In genomic region chr3:126703512-126704493, GRCh38 we compare ENCODE assay signal across 1 cellular context.
A peak's percentile ranks its signal among the peaks of the same experiment; 100 is the strongest.
TF ChIP-seq lines count a peak whose summit lies in the region.

Gene CHCHD6, plus strand, starts transcription at chr3:126704240. Its CDS starts 73 bp downstream, at chr3:126704313.

TF ChIP-seq in HepG2, 621 proteins besides CTCF, POLR2A, EP300 and RAD21 (continued from another document and continues in another):
- TF ChIP-seq ZNF3 (CRISPR knock-in tag; IDR thresholded peaks at IDR 0.05) (no peak), ZGPAT (CRISPR knock-in tag; IDR thresholded peaks at IDR 0.05) (peak; percentile 57; the same call in 1 of the 2 replicates), NFIC (IDR thresholded peaks at IDR 0.05; ENCODE audit: low read length) (no peak), RXRA (CRISPR knock-in tag; IDR thresholded peaks at IDR 0.05) (peak; percentile 64), ZNF280B (CRISPR knock-in tag; IDR thresholded peaks at IDR 0.05; ENCODE audit: borderline replicate concordance) (peak; percentile 75; the same call in 1 of the 2 replicates), STAT5B (CRISPR knock-in tag; IDR thresholded peaks at IDR 0.05) (no peak), AGO2 (optimal IDR thresholded peaks at IDR 0.05; ENCODE audit: low read depth, low read length) (no peak), ELF4 (CRISPR knock-in tag; IDR thresholded peaks at IDR 0.05; ENCODE audit: borderline replicate concordance) (no peak), ZFAT (CRISPR knock-in tag; conservative IDR thresholded peaks at IDR 0.05) (no peak), ZNF770 (CRISPR knock-in tag; IDR thresholded peaks at IDR 0.05) (peak; percentile 80), DDIT3 (CRISPR knock-in tag; IDR thresholded peaks at IDR 0.05) (no peak), RXRB (CRISPR knock-in tag; IDR thresholded peaks at IDR 0.05; ENCODE audit: borderline replicate concordance) (peak; percentile 52; the same call in 1 of the 2 replicates), ZNF781 (CRISPR knock-in tag; IDR thresholded peaks at IDR 0.05; ENCODE audit: borderline replicate concordance, not compliant biosample characterization) (peak; percentile 58), SATB2 (CRISPR knock-in tag; IDR thresholded peaks at IDR 0.05) (no peak), MEF2D (CRISPR knock-in tag; IDR thresholded peaks at IDR 0.05) (0 out of 2 replicates have a peak, but pooled peaks have one; percentile 21), ZNF724P (CRISPR knock-in tag; IDR thresholded peaks at IDR 0.05; ENCODE audit: borderline replicate concordance) (no peak), MED13 (CRISPR knock-in tag; IDR thresholded peaks at IDR 0.05) (no peak), IRX3 (CRISPR knock-in tag; IDR thresholded peaks at IDR 0.05; ENCODE audit: borderline replicate concordance, low read depth) (no peak; the same call in 1 of the 2 replicates), JUND (CRISPR knock-in tag; IDR thresholded peaks at IDR 0.05) (peak; percentile 51; the same call in 1 of the 2 replicates), ZNF17 (CRISPR knock-in tag; IDR thresholded peaks at IDR 0.05) (no peak), HDAC2 (CRISPR knock-in tag; IDR thresholded peaks at IDR 0.05) (peak; percentile 71; the same call in 1 of the 2 replicates), ZFP36L2 (CRISPR knock-in tag; IDR thresholded peaks at IDR 0.05) (no peak), ZNF160 (CRISPR knock-in tag; IDR thresholded peaks at IDR 0.05) (no peak; the same call in 1 of the 2 replicates), PAWR (CRISPR knock-in tag; IDR thresholded peaks at IDR 0.05; ENCODE audit: borderline replicate concordance) (no peak), GABPB1 (CRISPR knock-in tag; IDR thresholded peaks at IDR 0.05) (peak; percentile 90), BCLAF1 (IDR thresholded peaks at IDR 0.05) (no peak), PTBP1 (IDR thresholded peaks at IDR 0.05; ENCODE audit: low read depth, low read length, poor library complexity, severe bottlenecking) (no peak), SRSF9 (IDR thresholded peaks at IDR 0.05; ENCODE audit: borderline replicate concordance, insufficient read depth, low read depth, low read length, poor library complexity, severe bottlenecking) (no peak), CBX1 (IDR thresholded peaks at IDR 0.05; ENCODE audit: low read depth) (no peak), CERS6 (CRISPR knock-in tag; IDR thresholded peaks at IDR 0.05) (no peak), E2F5 (CRISPR knock-in tag; conservative IDR thresholded peaks at IDR 0.05) (no peak; the same call in 1 of the 2 replicates), TSC22D2 (CRISPR knock-in tag; IDR thresholded peaks at IDR 0.05; ENCODE audit: borderline replicate concordance) (no peak; the same call in 1 of the 2 replicates), ZNF24 (IDR thresholded peaks at IDR 0.05) (no peak), ZBTB7A (CRISPR knock-in tag; IDR thresholded peaks at IDR 0.05) (no peak; the same call in 1 of the 2 replicates), PHF8 (CRISPR knock-in tag; IDR thresholded peaks at IDR 0.05) (peak; percentile 90), ZNF317 (CRISPR knock-in tag; IDR thresholded peaks at IDR 0.05) (no peak), ZNF703 (CRISPR knock-in tag; IDR thresholded peaks at IDR 0.05; ENCODE audit: borderline replicate concordance) (no peak), SMARCE1 (IDR thresholded peaks at IDR 0.05; ENCODE audit: borderline replicate concordance) (no peak), CSRNP1 (CRISPR knock-in tag; IDR thresholded peaks at IDR 0.05) (0 out of 2 replicates have a peak, but pooled peaks have one; percentile 10), ZNF556 (CRISPR knock-in tag; IDR thresholded peaks at IDR 0.05; ENCODE audit: borderline replicate concordance) (peak; percentile 74; the same call in 1 of the 2 replicates), CCDC6 (CRISPR knock-in tag; IDR thresholded peaks at IDR 0.05) (no peak), ASH2L (IDR thresholded peaks at IDR 0.05; ENCODE audit: insufficient read length, low read depth, low read length) (peak; percentile 63), GZF1 (CRISPR knock-in tag; IDR thresholded peaks at IDR 0.05) (no peak; the same call in 1 of the 2 replicates), ZNF776 (CRISPR knock-in tag; IDR thresholded peaks at IDR 0.05) (peak; percentile 66; the same call in 1 of the 2 replicates), ERF (CRISPR knock-in tag; IDR thresholded peaks at IDR 0.05) (peak; percentile 49; the same call in 1 of the 2 replicates), ZNF574 (CRISPR knock-in tag; IDR thresholded peaks at IDR 0.05) (peak; percentile 67; the same call in 1 of the 2 replicates), ELK4 (CRISPR knock-in tag; IDR thresholded peaks at IDR 0.05; ENCODE audit: borderline replicate concordance) (no peak)
